Comparison of ENCODE assay signal across 1 cellular context in the genomic region with DNA sequence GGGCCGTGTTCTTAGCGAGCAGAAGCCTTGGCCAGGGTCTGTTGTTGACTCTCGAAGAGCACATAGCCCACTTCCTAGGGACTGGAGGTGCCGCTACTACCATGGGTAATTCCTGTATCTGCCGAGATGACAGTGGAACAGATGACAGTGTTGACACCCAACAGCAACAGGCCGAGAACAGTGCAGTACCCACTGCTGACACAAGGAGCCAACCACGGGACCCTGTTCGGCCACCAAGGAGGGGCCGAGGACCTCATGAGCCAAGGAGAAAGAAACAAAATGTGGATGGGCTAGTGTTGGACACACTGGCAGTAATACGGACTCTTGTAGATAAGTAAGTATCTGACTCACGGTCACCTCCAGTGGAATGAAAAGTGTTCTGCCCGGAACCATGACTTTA.
TF ChIP-seq lines count a peak whose summit lies in the region.

No MANE protein-coding gene starts in this region.

TF ChIP-seq in WTC11, 78 proteins besides CTCF, POLR2A, EP300 and RAD21 (continued from another document):
- TF ChIP-seq, protein P1, sequence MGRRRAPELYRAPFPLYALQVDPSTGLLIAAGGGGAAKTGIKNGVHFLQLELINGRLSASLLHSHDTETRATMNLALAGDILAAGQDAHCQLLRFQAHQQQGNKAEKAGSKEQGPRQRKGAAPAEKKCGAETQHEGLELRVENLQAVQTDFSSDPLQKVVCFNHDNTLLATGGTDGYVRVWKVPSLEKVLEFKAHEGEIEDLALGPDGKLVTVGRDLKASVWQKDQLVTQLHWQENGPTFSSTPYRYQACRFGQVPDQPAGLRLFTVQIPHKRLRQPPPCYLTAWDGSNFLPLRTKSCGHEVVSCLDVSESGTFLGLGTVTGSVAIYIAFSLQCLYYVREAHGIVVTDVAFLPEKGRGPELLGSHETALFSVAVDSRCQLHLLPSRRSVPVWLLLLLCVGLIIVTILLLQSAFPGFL (CRISPR knock-in tag; IDR thresholded peaks at IDR 0.05; ENCODE audit: borderline replicate concordance), result no peak
- TF ChIP-seq ZNF396 (CRISPR knock-in tag; IDR thresholded peaks at IDR 0.05; ENCODE audit: borderline replicate concordance) (no peak), NFYB (CRISPR knock-in tag; conservative IDR thresholded peaks at IDR 0.05; ENCODE audit: low read depth) (no peak), JAZF1 (CRISPR knock-in tag; IDR thresholded peaks at IDR 0.05) (no peak), MYBL2 (CRISPR knock-in tag; IDR thresholded peaks at IDR 0.05) (no peak), GRHL2 (CRISPR knock-in tag; IDR thresholded peaks at IDR 0.05; ENCODE audit: insufficient replicate concordance, severe bottlenecking) (no peak), IRF2 (CRISPR knock-in tag; IDR thresholded peaks at IDR 0.05; ENCODE audit: borderline replicate concordance, low read depth) (no peak)
- TF ChIP-seq, protein P2, sequence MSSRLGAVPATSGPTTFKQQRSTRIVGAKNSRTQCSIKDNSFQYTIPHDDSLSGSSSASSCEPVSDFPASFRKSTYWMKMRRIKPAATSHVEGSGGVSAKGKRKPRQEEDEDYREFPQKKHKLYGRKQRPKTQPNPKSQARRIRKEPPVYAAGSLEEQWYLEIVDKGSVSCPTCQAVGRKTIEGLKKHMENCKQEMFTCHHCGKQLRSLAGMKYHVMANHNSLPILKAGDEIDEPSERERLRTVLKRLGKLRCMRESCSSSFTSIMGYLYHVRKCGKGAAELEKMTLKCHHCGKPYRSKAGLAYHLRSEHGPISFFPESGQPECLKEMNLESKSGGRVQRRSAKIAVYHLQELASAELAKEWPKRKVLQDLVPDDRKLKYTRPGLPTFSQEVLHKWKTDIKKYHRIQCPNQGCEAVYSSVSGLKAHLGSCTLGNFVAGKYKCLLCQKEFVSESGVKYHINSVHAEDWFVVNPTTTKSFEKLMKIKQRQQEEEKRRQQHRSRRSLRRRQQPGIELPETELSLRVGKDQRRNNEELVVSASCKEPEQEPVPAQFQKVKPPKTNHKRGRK (CRISPR knock-in tag; IDR thresholded peaks at IDR 0.05; ENCODE audit: borderline replicate concordance), result no peak
TF ChIP-seq in WTC11: peak in this region for 0.
